In genomic region chr13:40383922-40384321, GRCh38 we compare ENCODE assay signal across 1 cellular context.
A peak's percentile ranks its signal among the peaks of the same experiment; 100 is the strongest.
TF ChIP-seq lines count a peak whose summit lies in the region.

No MANE protein-coding gene starts in this region.

TF ChIP-seq in HepG2, 621 proteins besides CTCF, POLR2A, EP300 and RAD21:
- TF ChIP-seq, protein P1, sequence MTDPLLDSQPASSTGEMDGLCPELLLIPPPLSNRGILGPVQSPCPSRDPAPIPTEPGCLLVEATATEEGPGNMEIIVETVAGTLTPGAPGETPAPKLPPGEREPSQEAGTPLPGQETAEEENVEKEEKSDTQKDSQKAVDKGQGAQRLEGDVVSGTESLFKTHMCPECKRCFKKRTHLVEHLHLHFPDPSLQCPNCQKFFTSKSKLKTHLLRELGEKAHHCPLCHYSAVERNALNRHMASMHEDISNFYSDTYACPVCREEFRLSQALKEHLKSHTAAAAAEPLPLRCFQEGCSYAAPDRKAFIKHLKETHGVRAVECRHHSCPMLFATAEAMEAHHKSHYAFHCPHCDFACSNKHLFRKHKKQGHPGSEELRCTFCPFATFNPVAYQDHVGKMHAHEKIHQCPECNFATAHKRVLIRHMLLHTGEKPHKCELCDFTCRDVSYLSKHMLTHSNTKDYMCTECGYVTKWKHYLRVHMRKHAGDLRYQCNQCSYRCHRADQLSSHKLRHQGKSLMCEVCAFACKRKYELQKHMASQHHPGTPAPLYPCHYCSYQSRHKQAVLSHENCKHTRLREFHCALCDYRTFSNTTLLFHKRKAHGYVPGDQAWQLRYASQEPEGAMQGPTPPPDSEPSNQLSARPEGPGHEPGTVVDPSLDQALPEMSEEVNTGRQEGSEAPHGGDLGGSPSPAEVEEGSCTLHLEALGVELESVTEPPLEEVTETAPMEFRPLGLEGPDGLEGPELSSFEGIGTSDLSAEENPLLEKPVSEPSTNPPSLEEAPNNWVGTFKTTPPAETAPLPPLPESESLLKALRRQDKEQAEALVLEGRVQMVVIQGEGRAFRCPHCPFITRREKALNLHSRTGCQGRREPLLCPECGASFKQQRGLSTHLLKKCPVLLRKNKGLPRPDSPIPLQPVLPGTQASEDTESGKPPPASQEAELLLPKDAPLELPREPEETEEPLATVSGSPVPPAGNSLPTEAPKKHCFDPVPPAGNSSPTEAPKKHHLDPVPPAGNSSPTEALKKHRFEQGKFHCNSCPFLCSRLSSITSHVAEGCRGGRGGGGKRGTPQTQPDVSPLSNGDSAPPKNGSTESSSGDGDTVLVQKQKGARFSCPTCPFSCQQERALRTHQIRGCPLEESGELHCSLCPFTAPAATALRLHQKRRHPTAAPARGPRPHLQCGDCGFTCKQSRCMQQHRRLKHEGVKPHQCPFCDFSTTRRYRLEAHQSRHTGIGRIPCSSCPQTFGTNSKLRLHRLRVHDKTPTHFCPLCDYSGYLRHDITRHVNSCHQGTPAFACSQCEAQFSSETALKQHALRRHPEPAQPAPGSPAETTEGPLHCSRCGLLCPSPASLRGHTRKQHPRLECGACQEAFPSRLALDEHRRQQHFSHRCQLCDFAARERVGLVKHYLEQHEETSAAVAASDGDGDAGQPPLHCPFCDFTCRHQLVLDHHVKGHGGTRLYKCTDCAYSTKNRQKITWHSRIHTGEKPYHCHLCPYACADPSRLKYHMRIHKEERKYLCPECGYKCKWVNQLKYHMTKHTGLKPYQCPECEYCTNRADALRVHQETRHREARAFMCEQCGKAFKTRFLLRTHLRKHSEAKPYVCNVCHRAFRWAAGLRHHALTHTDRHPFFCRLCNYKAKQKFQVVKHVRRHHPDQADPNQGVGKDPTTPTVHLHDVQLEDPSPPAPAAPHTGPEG (CRISPR knock-in tag; IDR thresholded peaks at IDR 0.05) = no peak
- TF ChIP-seq KDM1A (CRISPR knock-in tag; IDR thresholded peaks at IDR 0.05) (peak; percentile 87), NFYC (CRISPR knock-in tag; IDR thresholded peaks at IDR 0.05) (no peak), ZC3H4 (CRISPR knock-in tag; IDR thresholded peaks at IDR 0.05; ENCODE audit: borderline replicate concordance) (no peak), ZNF629 (CRISPR knock-in tag; conservative IDR thresholded peaks at IDR 0.05) (peak; percentile 98), ZMYM3 (CRISPR knock-in tag; IDR thresholded peaks at IDR 0.05) (peak; percentile 90), ADNP (CRISPR knock-in tag; IDR thresholded peaks at IDR 0.05) (peak; percentile 76; the same call in 1 of the 2 replicates), NFE2L2 (IDR thresholded peaks at IDR 0.05; ENCODE audit: low read length) (no peak), ZBTB20 (CRISPR knock-in tag; IDR thresholded peaks at IDR 0.05; ENCODE audit: borderline replicate concordance, low read depth) (no peak), RCOR2 (CRISPR knock-in tag; IDR thresholded peaks at IDR 0.05) (peak; percentile 33; the same call in 1 of the 2 replicates)
- TF ChIP-seq, protein P2, sequence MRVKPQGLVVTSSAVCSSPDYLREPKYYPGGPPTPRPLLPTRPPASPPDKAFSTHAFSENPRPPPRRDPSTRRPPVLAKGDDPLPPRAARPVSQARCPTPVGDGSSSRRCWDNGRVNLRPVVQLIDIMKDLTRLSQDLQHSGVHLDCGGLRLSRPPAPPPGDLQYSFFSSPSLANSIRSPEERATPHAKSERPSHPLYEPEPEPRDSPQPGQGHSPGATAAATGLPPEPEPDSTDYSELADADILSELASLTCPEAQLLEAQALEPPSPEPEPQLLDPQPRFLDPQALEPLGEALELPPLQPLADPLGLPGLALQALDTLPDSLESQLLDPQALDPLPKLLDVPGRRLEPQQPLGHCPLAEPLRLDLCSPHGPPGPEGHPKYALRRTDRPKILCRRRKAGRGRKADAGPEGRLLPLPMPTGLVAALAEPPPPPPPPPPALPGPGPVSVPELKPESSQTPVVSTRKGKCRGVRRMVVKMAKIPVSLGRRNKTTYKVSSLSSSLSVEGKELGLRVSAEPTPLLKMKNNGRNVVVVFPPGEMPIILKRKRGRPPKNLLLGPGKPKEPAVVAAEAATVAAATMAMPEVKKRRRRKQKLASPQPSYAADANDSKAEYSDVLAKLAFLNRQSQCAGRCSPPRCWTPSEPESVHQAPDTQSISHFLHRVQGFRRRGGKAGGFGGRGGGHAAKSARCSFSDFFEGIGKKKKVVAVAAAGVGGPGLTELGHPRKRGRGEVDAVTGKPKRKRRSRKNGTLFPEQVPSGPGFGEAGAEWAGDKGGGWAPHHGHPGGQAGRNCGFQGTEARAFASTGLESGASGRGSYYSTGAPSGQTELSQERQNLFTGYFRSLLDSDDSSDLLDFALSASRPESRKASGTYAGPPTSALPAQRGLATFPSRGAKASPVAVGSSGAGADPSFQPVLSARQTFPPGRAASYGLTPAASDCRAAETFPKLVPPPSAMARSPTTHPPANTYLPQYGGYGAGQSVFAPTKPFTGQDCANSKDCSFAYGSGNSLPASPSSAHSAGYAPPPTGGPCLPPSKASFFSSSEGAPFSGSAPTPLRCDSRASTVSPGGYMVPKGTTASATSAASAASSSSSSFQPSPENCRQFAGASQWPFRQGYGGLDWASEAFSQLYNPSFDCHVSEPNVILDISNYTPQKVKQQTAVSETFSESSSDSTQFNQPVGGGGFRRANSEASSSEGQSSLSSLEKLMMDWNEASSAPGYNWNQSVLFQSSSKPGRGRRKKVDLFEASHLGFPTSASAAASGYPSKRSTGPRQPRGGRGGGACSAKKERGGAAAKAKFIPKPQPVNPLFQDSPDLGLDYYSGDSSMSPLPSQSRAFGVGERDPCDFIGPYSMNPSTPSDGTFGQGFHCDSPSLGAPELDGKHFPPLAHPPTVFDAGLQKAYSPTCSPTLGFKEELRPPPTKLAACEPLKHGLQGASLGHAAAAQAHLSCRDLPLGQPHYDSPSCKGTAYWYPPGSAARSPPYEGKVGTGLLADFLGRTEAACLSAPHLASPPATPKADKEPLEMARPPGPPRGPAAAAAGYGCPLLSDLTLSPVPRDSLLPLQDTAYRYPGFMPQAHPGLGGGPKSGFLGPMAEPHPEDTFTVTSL (CRISPR knock-in tag; IDR thresholded peaks at IDR 0.05; ENCODE audit: borderline replicate concordance) = no peak
